In the genomic region with DNA sequence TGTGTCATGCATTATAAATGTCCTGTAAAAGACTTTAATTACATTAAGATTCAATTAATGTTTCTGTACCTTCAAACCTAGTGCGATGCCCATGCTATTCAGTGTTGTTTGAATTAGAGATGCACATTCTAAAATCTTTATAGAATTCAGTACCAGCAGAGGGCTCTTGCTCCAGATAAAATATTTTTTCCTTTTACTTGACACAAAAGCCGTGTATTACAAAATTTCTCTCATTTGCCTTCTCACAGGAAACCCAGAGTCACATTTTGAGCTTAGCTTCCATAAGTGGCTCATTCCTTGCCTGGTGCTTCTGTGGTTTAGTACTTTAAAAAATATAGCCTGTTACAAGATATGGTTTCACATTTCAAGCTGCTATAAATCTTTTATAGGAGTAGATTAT, we compare ENCODE assay signal across 13 cellular contexts.
DNase-seq lines count a peak whose midpoint lies in the region; TF ChIP-seq lines count a peak whose summit lies in the region.
"Had no signal": no experiment of that assay in that cellular context is flagged by ENCODE, and none has a peak within 500 bp of the region (broad histone marks: within the 10 kb centered on the region; RNA-seq: fewer than 3 reads in every experiment).

No MANE protein-coding gene starts in this region.

- CTCF ChIA-PET in GM10248 (lab: Yijun Ruan, JAX) = interaction anchor here (1.0 to 3.4 kb wide), 7 partner anchors 9 to 130 kb away, joined by 3 to 7 read pairs (median 4); no protein-coding TSS in a partner anchor

- POLR2A ChIA-PET in GM10248 (lab: Yijun Ruan, JAX) = no interaction called here

- DNase-seq in GM03348 (ENCODE audit: low spot score) (peak; percentile 17), NB4 (ENCODE audit: low read depth) (peak; percentile 21), dermis blood vessel endothelial cell (peak; percentile 2), osteocyte (ENCODE audit: extremely low spot score, unreplicated experiment) (no peak), erythroblast (lab: John Stamatoyannopoulos, UW) (no peak), GM10248 (ENCODE audit: extremely low spot score) (no peak), ureter (ENCODE audit: low spot score) (no peak)
- DNase-seq: activated CD4-positive, alpha-beta T cell treated with anti-CD3 and anti-CD28 coated beads, Interleukin-2, amount 10 ng/mL, durations not matched to agents 7 days and 5 days; activated naive CD8-positive, alpha-beta T cell treated with anti-CD3 and anti-CD28 coated beads, Interleukin-2, amount 10 ng/mL, durations not matched to agents 7 days and 5 days; NCI-H2029; psoas muscle; SHP77 treated with DMSO at 0.1 percent for 48 hours had no signal

- H3K4me3 ChIP-seq in NB4 (ENCODE audit: low read depth, low read length) = no peak overlapping the region
- H3K4me3 ChIP-seq: psoas muscle, vagina had no signal

- no peak overlapping the region for H3K4me3 Mint-ChIP-seq in osteocyte (ENCODE audit: unreplicated experiment)
- H3K4me3 Mint-ChIP-seq: activated CD4-positive, alpha-beta T cell treated with anti-CD3 and anti-CD28 coated beads, Interleukin-2, amount 10 ng/mL, durations not matched to agents 7 days and 5 days; activated naive CD8-positive, alpha-beta T cell treated with anti-CD3 and anti-CD28 coated beads, Interleukin-2, amount 10 ng/mL, durations not matched to agents 7 days and 5 days had no signal

- no peaks in the 10 kb centered on the region for H3K9me3 Mint-ChIP-seq in osteocyte (ENCODE audit: unreplicated experiment)
- H3K9me3 Mint-ChIP-seq: activated CD4-positive, alpha-beta T cell treated with anti-CD3 and anti-CD28 coated beads, Interleukin-2, amount 10 ng/mL, durations not matched to agents 7 days and 5 days; activated naive CD8-positive, alpha-beta T cell treated with anti-CD3 and anti-CD28 coated beads, Interleukin-2, amount 10 ng/mL, durations not matched to agents 7 days and 5 days had no signal

- H3K27ac Mint-ChIP-seq in osteocyte (ENCODE audit: unreplicated experiment) = no peak overlapping the region
- H3K27ac Mint-ChIP-seq: activated naive CD8-positive, alpha-beta T cell treated with anti-CD3 and anti-CD28 coated beads, Interleukin-2, amount 10 ng/mL, durations not matched to agents 7 days and 5 days had no signal

- peak; percentile 5 for TF ChIP-seq CTCF in NB4 (IDR thresholded peaks at IDR 0.05; ENCODE audit: low read depth, low read length)
- TF ChIP-seq CTCF in osteocyte (IDR thresholded peaks at IDR 0.05) = peak; percentile 31
- no peak for TF ChIP-seq CTCF in GM10248 (IDR thresholded peaks at IDR 0.05; ENCODE audit: control extremely low read depth, extremely low read depth, low read depth, missing control alignments)

- TF ChIP-seq POLR2A in NB4 (IDR thresholded peaks at IDR 0.05; ENCODE audit: extremely low read depth, insufficient read length) (no peak), erythroblast (IDR thresholded peaks at IDR 0.05; ENCODE audit: low read length) (no peak)

- H3K36me3 Mint-ChIP-seq in osteocyte (ENCODE audit: unreplicated experiment) = no peaks in the 10 kb centered on the region
- H3K36me3 Mint-ChIP-seq: activated naive CD8-positive, alpha-beta T cell treated with anti-CD3 and anti-CD28 coated beads, Interleukin-2, amount 10 ng/mL, durations not matched to agents 7 days and 5 days had no signal

- H3K4me1 Mint-ChIP-seq in osteocyte (ENCODE audit: unreplicated experiment) = no peaks in the 10 kb centered on the region
- H3K4me1 Mint-ChIP-seq: activated CD4-positive, alpha-beta T cell treated with anti-CD3 and anti-CD28 coated beads, Interleukin-2, amount 10 ng/mL, durations not matched to agents 7 days and 5 days had no signal

- H3K27me3 Mint-ChIP-seq in osteocyte (ENCODE audit: unreplicated experiment) = peaks cover 33% of the 10 kb centered on the region

Comparison
In these comparisons a context has a peak if more than half of its experiments do, and no peak if none do; other contexts are left out.
1. DNase-seq: peak in GM03348 (single experiment), NB4 (single experiment) and dermis blood vessel endothelial cell (single experiment); none in osteocyte (single experiment), erythroblast (0 of 2), GM10248 (single experiment) and ureter (single experiment).